ENCODE assay signal across 13 cellular contexts in the genomic region with DNA sequence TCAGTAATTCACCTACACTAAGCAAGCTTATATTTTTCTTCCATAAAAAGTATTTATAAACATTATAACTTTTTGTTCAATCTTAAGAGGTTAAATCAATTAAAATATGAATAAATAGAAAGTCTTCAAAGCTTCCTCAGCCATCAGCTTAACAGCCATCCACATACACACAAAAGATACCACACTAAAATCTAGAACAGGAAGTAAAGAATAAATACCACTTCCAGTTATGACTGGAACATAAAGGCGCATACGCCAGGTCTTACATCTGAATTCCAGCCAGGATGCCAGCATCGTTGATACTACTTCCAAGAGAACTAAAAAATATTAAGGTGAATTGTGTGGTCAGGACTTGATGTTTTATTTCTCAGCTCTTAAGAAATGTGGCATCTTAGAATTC. TPM values are rescaled to one million over a fixed set of nuclear protein-coding genes. Genes with fewer than 3 reads are reported as not detected.
DNase-seq lines count a peak whose midpoint lies in the region; ATAC-seq and TF ChIP-seq lines count a peak whose summit lies in the region.
"Had no signal": no experiment of that assay in that cellular context is flagged by ENCODE, and none has a peak within 500 bp of the region (broad histone marks: within the 10 kb centered on the region; RNA-seq: fewer than 3 reads in every experiment).

No MANE protein-coding gene starts in this region.

- no peaks in the 10 kb centered on the region for H3K36me3 ChIP-seq in ascending aorta
- H3K36me3 ChIP-seq: SJCRH30 had no signal

- H3K27me3 ChIP-seq in right cardiac atrium (ENCODE audit: control insufficient read depth, insufficient read depth), result peaks cover 6% of the 10 kb centered on the region
- H3K27me3 ChIP-seq in ascending aorta, result no peaks in the 10 kb centered on the region
- H3K27me3 ChIP-seq: SJCRH30 had no signal

- H3K4me1 Mint-ChIP-seq in activated CD8-positive, alpha-beta T cell treated with anti-CD3 and anti-CD28 coated beads, Interleukin-2, amount 10 ng/mL, durations not matched to agents 7 days and 5 days (ENCODE audit: low read depth), result peaks cover 17% of the 10 kb centered on the region

- H3K27ac Mint-ChIP-seq in activated CD8-positive, alpha-beta T cell treated with anti-CD3 and anti-CD28 coated beads, Interleukin-2, amount 10 ng/mL, durations not matched to agents 7 days and 5 days, result no peak overlapping the region
- H3K27ac Mint-ChIP-seq: activated CD4-positive, alpha-beta T cell treated with anti-CD3 and anti-CD28 coated beads, Interleukin-2, amount 10 ng/mL, durations not matched to agents 24 days and 14 days had no signal

- H3K9me3 Mint-ChIP-seq in activated CD8-positive, alpha-beta T cell treated with anti-CD3 and anti-CD28 coated beads, Interleukin-2, amount 10 ng/mL, durations not matched to agents 7 days and 5 days (ENCODE audit: insufficient read depth), result no peaks in the 10 kb centered on the region
- H3K9me3 Mint-ChIP-seq: activated CD4-positive, alpha-beta T cell treated with anti-CD3 and anti-CD28 coated beads, Interleukin-2, amount 10 ng/mL, durations not matched to agents 24 days and 14 days had no signal

- peaks cover 47% of the 10 kb centered on the region for H3K27me3 Mint-ChIP-seq in activated CD8-positive, alpha-beta T cell treated with anti-CD3 and anti-CD28 coated beads, Interleukin-2, amount 10 ng/mL, durations not matched to agents 7 days and 5 days (ENCODE audit: low read depth)

- H3K36me3 Mint-ChIP-seq in activated CD8-positive, alpha-beta T cell treated with anti-CD3 and anti-CD28 coated beads, Interleukin-2, amount 10 ng/mL, durations not matched to agents 7 days and 5 days (ENCODE audit: low read depth), result peaks cover 2% of the 10 kb centered on the region

- TF ChIP-seq CTCF in GM10248 (IDR thresholded peaks at IDR 0.05; ENCODE audit: control extremely low read depth, extremely low read depth, low read depth, missing control alignments), result no peak
- TF ChIP-seq CTCF in ascending aorta (IDR thresholded peaks at IDR 0.05), result no peak

- CTCF ChIA-PET in activated CD8-positive, alpha-beta T cell treated with anti-CD3 and anti-CD28 coated beads, Interleukin-2, amount 10 ng/mL, durations not matched to agents 7 days and 5 days (lab: Charles Lee), result interaction anchor here (1.1 to 1.4 kb wide), 3 partner anchors 393 to 402 kb away, joined by 3 to 5 read pairs (median 3); no protein-coding TSS in a partner anchor
- CTCF ChIA-PET in GM10248 (lab: Yijun Ruan, JAX), result interaction anchor here (0.9 to 2.0 kb wide), 5 partner anchors 9 to 621 kb away, joined by 3 to 7 read pairs (median 4); no protein-coding TSS in a partner anchor

- H3K4me3 ChIP-seq in right cardiac atrium (ENCODE audit: low read length) (no peak overlapping the region), ascending aorta (no peak overlapping the region)
- H3K4me3 ChIP-seq: SJCRH30, skin epidermis had no signal

- no peaks in the 10 kb centered on the region for H3K9me3 ChIP-seq in right cardiac atrium (ENCODE audit: control insufficient read depth, low read length)
- H3K9me3 ChIP-seq in ascending aorta, result no peaks in the 10 kb centered on the region
- H3K9me3 ChIP-seq: SJCRH30 had no signal

- WGBS in right cardiac atrium, result 66% methylated on average over 3 of the region's 3 CpGs

- H3K4me3 Mint-ChIP-seq in activated CD8-positive, alpha-beta T cell treated with anti-CD3 and anti-CD28 coated beads, Interleukin-2, amount 10 ng/mL, durations not matched to agents 7 days and 5 days, result peak overlapping the region; percentile 20
- H3K4me3 Mint-ChIP-seq: activated CD4-positive, alpha-beta T cell treated with anti-CD3 and anti-CD28 coated beads, Interleukin-2, amount 10 ng/mL, durations not matched to agents 24 days and 14 days had no signal

- DNase-seq in activated CD8-positive, alpha-beta T cell treated with anti-CD3 and anti-CD28 coated beads, Interleukin-2, amount 10 ng/mL, durations not matched to agents 7 days and 5 days, result no peak
- DNase-seq in GM10248 (ENCODE audit: extremely low spot score) (no peak), right cardiac atrium (no peak), NCI-H2081 (lab: John Stamatoyannopoulos, UW) (no peak), ascending aorta (ENCODE audit: low spot score in 2 of 2) (no peak)
- DNase-seq: activated CD4-positive, alpha-beta T cell treated with anti-CD3 and anti-CD28 coated beads, Interleukin-2, amount 10 ng/mL, durations not matched to agents 24 days and 14 days; DMS79 treated with DMSO at 0.1 percent for 48 hours; NCI-H2227 treated with DMSO at 0.1 percent for 48 hours had no signal

- POLR2A ChIA-PET in activated CD8-positive, alpha-beta T cell treated with anti-CD3 and anti-CD28 coated beads, Interleukin-2, amount 10 ng/mL, durations not matched to agents 7 days and 5 days (lab: Charles Lee), result interaction anchor here (1.1 kb wide), 1 partner anchor 622 kb away, joined by 3 read pairs; no protein-coding TSS in a partner anchor
- POLR2A ChIA-PET in GM10248 (lab: Yijun Ruan, JAX), result no interaction called here

- no peaks in the 10 kb centered on the region for H3K4me1 ChIP-seq in right cardiac atrium (ENCODE audit: control insufficient read depth, insufficient read depth, low read length)
- no peaks in the 10 kb centered on the region for H3K4me1 ChIP-seq in ascending aorta

- ATAC-seq in GM18870 (IDR thresholded peaks at IDR 0.05; ENCODE audit: unreplicated experiment) (peak; percentile 85), GM21576 (IDR thresholded peaks at IDR 0.05; ENCODE audit: unreplicated experiment) (peak; percentile 78), HG03342 (IDR thresholded peaks at IDR 0.05; ENCODE audit: unreplicated experiment) (peak; percentile 65), right cardiac atrium (no peak)
- peak; percentile 58 for ATAC-seq in activated CD8-positive, alpha-beta T cell treated with anti-CD3 and anti-CD28 coated beads, Interleukin-2, amount 10 ng/mL, durations not matched to agents 7 days and 5 days

- intact Hi-C loops in right cardiac atrium (cut with DNase I) (no loop called here), ascending aorta (cut with DNase I) (no loop called here)

- H3K27ac ChIP-seq in right cardiac atrium (ENCODE audit: low read length), result no peak overlapping the region
- no peak overlapping the region for H3K27ac ChIP-seq in ascending aorta
- H3K27ac ChIP-seq: SJCRH30, skin epidermis had no signal

RNA-seq across cellular contexts. Expression of gene SIX1, which starts 17.0 kb away (rescaled TPM):
- not detected for total RNA-seq in activated CD8-positive, alpha-beta T cell treated with anti-CD3 and anti-CD28 coated beads, Interleukin-2, amount 10 ng/mL, durations not matched to agents 7 days and 5 days
- total RNA-seq in right cardiac atrium, result not detected
- polyA plus RNA-seq in right cardiac atrium, result 0.14 TPM
- 1.1 TPM for total RNA-seq in ascending aorta

Comparison
In these comparisons a context has a peak if more than half of its experiments do, and no peak if none do; other contexts are left out.
1. ATAC-seq: peak in GM18870 (single experiment), GM21576 (single experiment), HG03342 (single experiment) and activated CD8-positive, alpha-beta T cell treated with anti-CD3 and anti-CD28 coated beads, Interleukin-2, amount 10 ng/mL, durations not matched to agents 7 days and 5 days (single experiment); none in right cardiac atrium (0 of 2).